Comparison of ENCODE assay signal across 20 cellular contexts in genomic region chr7:35889870-35890269, GRCh38.
"Had no signal": no experiment of that assay in that cellular context is flagged by ENCODE, and none has a peak within 500 bp of the region (broad histone marks: within the 10 kb centered on the region; RNA-seq: fewer than 3 reads in every experiment).

No MANE protein-coding gene starts in this region.

- H3K27me3 Mint-ChIP-seq: activated CD4-positive, alpha-beta T cell treated with anti-CD3 and anti-CD28 coated beads, Interleukin-2, amount 10 ng/mL, durations not matched to agents 7 days and 5 days; natural killer cell treated with Interleukin-12 subunit alpha and Interleukin-12 subunit beta and Interleukin-15 and Interleukin-18, amount 100 ng/mL, for 72 hours; progenitor cell of endocrine pancreas; stimulated activated naive CD8-positive, alpha-beta T cell treated with anti-CD3 and anti-CD28 coated beads, Interleukin-15, Interleukin-2, amounts not matched to agents 100 ng/mL and 50 ng/mL, for 24 hours had no signal

- H3K36me3 ChIP-seq: breast epithelium had no signal

- H3K4me3 Mint-ChIP-seq: activated CD4-positive, alpha-beta T cell treated with anti-CD3 and anti-CD28 coated beads, Interleukin-2, amount 10 ng/mL, durations not matched to agents 7 days and 5 days; natural killer cell treated with Interleukin-12 subunit alpha and Interleukin-12 subunit beta and Interleukin-15 and Interleukin-18, amount 100 ng/mL, for 72 hours; stimulated activated naive CD8-positive, alpha-beta T cell treated with anti-CD3 and anti-CD28 coated beads, Interleukin-15, Interleukin-2, amounts not matched to agents 100 ng/mL and 50 ng/mL, for 24 hours had no signal

- H3K9me3 ChIP-seq: breast epithelium, left lung, spleen, thyroid gland, upper lobe of right lung had no signal

- ATAC-seq: activated naive CD4-positive, alpha-beta T cell treated with anti-CD3 and anti-CD28 coated beads, Interleukin-2, amount 50 U/mL, for 72 hours; left lung; natural killer cell treated with Interleukin-12 subunit alpha and Interleukin-12 subunit beta and Interleukin-15 and Interleukin-18, amount 100 ng/mL, for 72 hours; upper lobe of right lung had no signal

- H3K27ac Mint-ChIP-seq: activated CD4-positive, alpha-beta T cell treated with anti-CD3 and anti-CD28 coated beads, Interleukin-2, amount 10 ng/mL, durations not matched to agents 7 days and 5 days; progenitor cell of endocrine pancreas had no signal

- H3K9me3 Mint-ChIP-seq: activated naive CD4-positive, alpha-beta T cell treated with anti-CD3 and anti-CD28 coated beads, Interleukin-2, amount 50 U/mL, for 72 hours; natural killer cell treated with Interleukin-12 subunit alpha and Interleukin-12 subunit beta and Interleukin-15 and Interleukin-18, amount 100 ng/mL, for 72 hours; stimulated activated naive CD8-positive, alpha-beta T cell treated with anti-CD3 and anti-CD28 coated beads, Interleukin-15, Interleukin-2, amounts not matched to agents 100 ng/mL and 50 ng/mL, for 24 hours had no signal

- H3K4me1 ChIP-seq: breast epithelium, left lung, thyroid gland, upper lobe of right lung had no signal

- H3K27ac ChIP-seq: breast epithelium, left lung, spleen, thyroid gland, upper lobe of right lung, VCaP had no signal

- DNase-seq: activated CD4-positive, alpha-beta T cell treated with anti-CD3 and anti-CD28 coated beads, Interleukin-2, amount 10 ng/mL, durations not matched to agents 7 days and 5 days; activated CD4-positive, CD25-positive, alpha-beta regulatory T cell treated with anti-CD3 and anti-CD28 coated beads, Interleukin-2, amount 50 U/mL, for 72 hours; activated T-cell treated with anti-CD3 and anti-CD28 coated beads, Interleukin-2, amount 50 U/mL, for 1 hour; amniotic stem cell; cortex of kidney; left lung; mammary epithelial cell; midbrain; retina; spleen; stimulated activated CD4-positive, alpha-beta T cell treated with anti-CD3 and anti-CD28 coated beads, Interleukin-4, amount 100 ng/mL, for 24 hours; substantia nigra; thyroid gland; upper lobe of right lung had no signal

- H3K27me3 ChIP-seq: breast epithelium, left lung, spleen, thyroid gland, upper lobe of right lung had no signal

- H3K4me3 ChIP-seq: breast epithelium, left lung, spleen, thyroid gland, upper lobe of right lung had no signal
